Comparison of ENCODE assay signal across 8 cellular contexts in the genomic region with DNA sequence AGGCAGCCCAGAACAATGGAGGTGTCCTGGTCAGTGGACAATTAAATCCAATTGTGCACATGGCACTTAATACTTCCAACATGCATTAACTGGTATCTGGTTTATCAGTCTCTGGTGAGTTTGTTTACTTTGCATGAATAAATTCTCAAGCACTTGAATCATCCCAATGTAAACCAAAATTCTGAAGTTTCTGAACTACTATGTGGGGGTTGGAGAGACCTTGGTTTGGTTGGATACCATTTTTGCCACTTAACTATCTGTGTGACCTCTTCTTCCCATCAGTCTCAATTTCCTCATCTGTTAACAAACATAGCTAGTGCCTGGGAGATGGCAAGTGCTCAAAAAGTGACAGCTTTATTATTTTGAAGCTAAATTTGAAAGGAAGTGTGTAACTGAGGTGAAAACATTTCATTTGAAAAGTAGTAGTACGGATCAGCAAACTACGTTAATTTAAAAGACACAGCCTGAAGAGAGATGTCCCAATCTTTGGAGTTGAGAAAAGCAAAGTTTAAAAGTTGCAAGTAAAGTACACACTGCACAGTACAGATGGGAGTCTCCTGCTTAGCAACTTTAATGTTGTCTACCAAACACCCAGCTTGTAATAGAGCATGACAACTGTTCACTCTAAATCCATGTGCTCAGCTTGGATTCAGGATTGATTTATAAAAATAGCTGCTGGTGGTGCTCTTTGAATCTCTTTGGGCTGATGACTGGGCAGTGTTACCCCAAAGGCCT.
DNase-seq lines count a peak whose midpoint lies in the region; ATAC-seq, FAIRE-seq and TF ChIP-seq lines count a peak whose summit lies in the region.

No MANE protein-coding gene starts in this region.

- DNase-seq in cardiac muscle cell (ENCODE audit: low read depth in 1 of 2, low spot score in 1 of 2) (peak in 1 of 2 donors; percentile 46), left ventricle myocardium superior (no peak), keratinocyte (ENCODE audit: low read depth, low spot score) (no peak), suprapubic skin (ENCODE audit: low spot score in 2 of 2) (no peak), NCI-H526 treated with DMSO at 0.1 percent for 48 hours (lab: John Stamatoyannopoulos, UW) (no peak), SW480 (ENCODE audit: low spot score) (no peak)
- DNase-seq in activated naive CD8-positive, alpha-beta T cell treated with anti-CD3 and anti-CD28 coated beads, Interleukin-2, amount 10 ng/mL, durations not matched to agents 7 days and 5 days = no peak

- peak overlapping the region; percentile 98 for H3K4me3 Mint-ChIP-seq in activated naive CD8-positive, alpha-beta T cell treated with anti-CD3 and anti-CD28 coated beads, Interleukin-2, amount 10 ng/mL, durations not matched to agents 7 days and 5 days

- H4K20me1 ChIP-seq in keratinocyte (ENCODE audit: control insufficient read depth, extremely low read depth, insufficient read depth, low read length) = peaks cover 20% of the 10 kb centered on the region

- no peak for TF ChIP-seq POLR2A in suprapubic skin (IDR thresholded peaks at IDR 0.05)

- peak overlapping the region; percentile 87 for H3K27ac Mint-ChIP-seq in activated naive CD8-positive, alpha-beta T cell treated with anti-CD3 and anti-CD28 coated beads, Interleukin-2, amount 10 ng/mL, durations not matched to agents 7 days and 5 days

- H3K9me3 ChIP-seq in cardiac muscle cell (ENCODE audit: low read depth) (no peaks in the 10 kb centered on the region), keratinocyte (ENCODE audit: control insufficient read depth, low read depth, low read length) (no peaks in the 10 kb centered on the region), suprapubic skin (no peaks in the 10 kb centered on the region)

- H2AFZ ChIP-seq in keratinocyte (ENCODE audit: control insufficient read depth, low read length) = no peak overlapping the region

- H3K4me2 ChIP-seq in keratinocyte (ENCODE audit: control insufficient read depth, extremely low read depth, insufficient read depth, low read depth, low read length) = peak overlapping the region; percentile 81

- intact Hi-C loops in left ventricle myocardium superior (cut with micrococcal nuclease) = no loop called here

- FAIRE-seq in keratinocyte (lab: Jason Lieb, UNC) = peak; percentile 13

- peaks cover 66% of the 10 kb centered on the region for H3K79me2 ChIP-seq in keratinocyte (ENCODE audit: control insufficient read depth, insufficient read depth, low read length)

- H3K4me3 ChIP-seq in cardiac muscle cell = peak overlapping the region; percentile 77
- H3K4me3 ChIP-seq in keratinocyte (ENCODE audit: control insufficient read depth in 2 of 3, extremely low read depth in 1 of 3, insufficient read depth in 2 of 3, low read depth in 1 of 3, low read length in 3 of 3) = peak overlapping the region; percentile 85 to 99 (median 93)
- peak overlapping the region; percentile 96 for H3K4me3 ChIP-seq in suprapubic skin

- ATAC-seq in left ventricle myocardium superior = no peak
- no peak for ATAC-seq in activated naive CD8-positive, alpha-beta T cell treated with anti-CD3 and anti-CD28 coated beads, Interleukin-2, amount 10 ng/mL, durations not matched to agents 7 days and 5 days (ENCODE audit: low read depth)
- ATAC-seq in GM21529 (IDR thresholded peaks at IDR 0.05; ENCODE audit: unreplicated experiment) = no peak

- peaks cover 3% of the 10 kb centered on the region for H3K36me3 Mint-ChIP-seq in activated naive CD8-positive, alpha-beta T cell treated with anti-CD3 and anti-CD28 coated beads, Interleukin-2, amount 10 ng/mL, durations not matched to agents 7 days and 5 days

- H3K27me3 ChIP-seq in cardiac muscle cell = no peaks in the 10 kb centered on the region
- no peaks in the 10 kb centered on the region for H3K27me3 ChIP-seq in keratinocyte (ENCODE audit: control insufficient read depth, extremely low read depth, insufficient read depth, low read length)
- no peaks in the 10 kb centered on the region for H3K27me3 ChIP-seq in suprapubic skin

- POLR2A ChIA-PET in activated naive CD8-positive, alpha-beta T cell treated with anti-CD3 and anti-CD28 coated beads, Interleukin-2, amount 10 ng/mL, durations not matched to agents 7 days and 5 days (lab: Charles Lee) = interaction anchor here (0.5 to 4.8 kb wide), 4 partner anchors 24 to 264 kb away, joined by 3 to 50 read pairs (median 3); no protein-coding TSS in a partner anchor

- peaks cover 3% of the 10 kb centered on the region for H3K9me1 ChIP-seq in keratinocyte (ENCODE audit: control insufficient read depth, extremely low read depth, insufficient read depth, low read length)

- H3K9ac ChIP-seq in keratinocyte (ENCODE audit: control insufficient read depth, extremely low read depth, insufficient read depth, low read length) = peak overlapping the region; percentile 97

- no peaks in the 10 kb centered on the region for H3K9me3 Mint-ChIP-seq in activated naive CD8-positive, alpha-beta T cell treated with anti-CD3 and anti-CD28 coated beads, Interleukin-2, amount 10 ng/mL, durations not matched to agents 7 days and 5 days

- TF ChIP-seq EP300 in suprapubic skin (IDR thresholded peaks at IDR 0.05) = no peak

- H3K4me1 ChIP-seq in cardiac muscle cell (ENCODE audit: low read depth) (no peaks in the 10 kb centered on the region), keratinocyte (ENCODE audit: control insufficient read depth, extremely low read depth, insufficient read depth, low read length) (peaks cover 29% of the 10 kb centered on the region), suprapubic skin (peaks cover 38% of the 10 kb centered on the region)

- TF ChIP-seq CTCF in cardiac muscle cell (IDR thresholded peaks at IDR 0.05; ENCODE audit: low read depth, low read length) (no peak), keratinocyte (optimal IDR thresholded peaks at IDR 0.05 in 1 of 3, IDR thresholded peaks at IDR 0.05 in 1 of 3, conservative IDR thresholded peaks at IDR 0.05 in 1 of 3; ENCODE audit: extremely low read depth in 1 of 3, insufficient read depth in 2 of 3, low read length in 3 of 3) (no peak), suprapubic skin (IDR thresholded peaks at IDR 0.05) (no peak)

- H3K27me3 Mint-ChIP-seq in activated naive CD8-positive, alpha-beta T cell treated with anti-CD3 and anti-CD28 coated beads, Interleukin-2, amount 10 ng/mL, durations not matched to agents 7 days and 5 days = no peaks in the 10 kb centered on the region

- dilution Hi-C loops in keratinocyte (cut with MboI; ENCODE audit: extremely low pct_ligation_motif_present, low sequenced_read_pairs) = no loop called here

- peaks cover 22% of the 10 kb centered on the region for H3K4me1 Mint-ChIP-seq in activated naive CD8-positive, alpha-beta T cell treated with anti-CD3 and anti-CD28 coated beads, Interleukin-2, amount 10 ng/mL, durations not matched to agents 7 days and 5 days

- H3K27ac ChIP-seq in cardiac muscle cell (peak overlapping the region; percentile 94), keratinocyte (ENCODE audit: control insufficient read depth, insufficient read depth, low read length) (peak overlapping the region; percentile 98), suprapubic skin (peak overlapping the region; percentile 99)

- 18% methylated on average over 2 of the region's 2 CpGs for WGBS in suprapubic skin

- H3K36me3 ChIP-seq in cardiac muscle cell (no peaks in the 10 kb centered on the region), keratinocyte (ENCODE audit: control insufficient read depth in 2 of 2, extremely low read depth in 1 of 2, insufficient read depth in 2 of 2, low read length in 2 of 2) (peaks cover 0 to 14% of the 10 kb centered on the region in 2 experiments), suprapubic skin (no peaks in the 10 kb centered on the region)
